ENCODE assay signal across 8 cellular contexts in genomic region chr2:118224144-118224887, GRCh38.
DNase-seq lines count a peak whose midpoint lies in the region; ATAC-seq lines count a peak whose summit lies in the region.

No MANE protein-coding gene starts in this region.

- peaks cover 73% of the 10 kb centered on the region for H3K27me3 Mint-ChIP-seq in activated T-helper 17 cell treated with anti-CD3 and anti-CD28 coated beads, Interleukin-2, amount 50 U/mL, for 72 hours

- ATAC-seq in GM19463 (IDR thresholded peaks at IDR 0.05; ENCODE audit: unreplicated experiment), result peak; percentile 48
- ATAC-seq in activated T-helper 17 cell treated with anti-CD3 and anti-CD28 coated beads, Interleukin-2, amount 50 U/mL, for 72 hours (replicated peaks), result peak; percentile 80

- H3K9me3 Mint-ChIP-seq in activated T-helper 17 cell treated with anti-CD3 and anti-CD28 coated beads, Interleukin-2, amount 50 U/mL, for 72 hours, result no peaks in the 10 kb centered on the region

- peaks cover 27% of the 10 kb centered on the region for H3K4me1 ChIP-seq in HUES48 (ENCODE audit: control insufficient read depth, insufficient read depth, low read length)

- no peak overlapping the region for H3K27ac Mint-ChIP-seq in activated T-helper 17 cell treated with anti-CD3 and anti-CD28 coated beads, Interleukin-2, amount 50 U/mL, for 72 hours

- H3K9ac ChIP-seq in HUES48 (ENCODE audit: low read depth, low read length), result peak overlapping the region; percentile 33

- peak overlapping the region; percentile 62 for H3K27ac ChIP-seq in HUES48 (ENCODE audit: low read depth, low read length)

- DNase-seq in CD1c-positive myeloid dendritic cell (ENCODE audit: extremely low spot score) (peak; percentile 29), cerebellar cortex (ENCODE audit: low spot score) (no peak), globus pallidus (ENCODE audit: low spot score) (no peak)
- DNase-seq in stimulated activated CD4-positive, alpha-beta T cell treated with anti-CD3 and anti-CD28 coated beads, Interleukin-2, amount 100 ng/mL, for 4 hours (ENCODE audit: low read depth), result peak; percentile 6

- H3K9me3 ChIP-seq in HUES48 (ENCODE audit: control insufficient read depth, insufficient read depth, low read length) (no peaks in the 10 kb centered on the region), iPS-18c (ENCODE audit: control insufficient read depth, insufficient read depth, low read length) (peaks cover 2% of the 10 kb centered on the region)

- H3K4me3 ChIP-seq in HUES48 (ENCODE audit: low read depth, low read length) (peak overlapping the region; percentile 68), iPS-18c (ENCODE audit: insufficient read depth, low read depth, low read length) (peak overlapping the region; percentile 70)

- no peaks in the 10 kb centered on the region for H3K36me3 Mint-ChIP-seq in activated T-helper 17 cell treated with anti-CD3 and anti-CD28 coated beads, Interleukin-2, amount 50 U/mL, for 72 hours (ENCODE audit: low read depth)

- peaks cover 33% of the 10 kb centered on the region for H3K27me3 ChIP-seq in HUES48 (ENCODE audit: control insufficient read depth, insufficient read depth, low read length)

- peak overlapping the region; percentile 83 for H3K4me3 Mint-ChIP-seq in activated T-helper 17 cell treated with anti-CD3 and anti-CD28 coated beads, Interleukin-2, amount 50 U/mL, for 72 hours

- H3K36me3 ChIP-seq in HUES48 (ENCODE audit: control insufficient read depth, insufficient read depth, low read length), result no peaks in the 10 kb centered on the region

- H3K4me1 Mint-ChIP-seq in activated T-helper 17 cell treated with anti-CD3 and anti-CD28 coated beads, Interleukin-2, amount 50 U/mL, for 72 hours, result peaks cover 3% of the 10 kb centered on the region

Comparison
In these comparisons a context has a peak if more than half of its experiments do, and no peak if none do; other contexts are left out.
1. DNase-seq: peak in CD1c-positive myeloid dendritic cell (single experiment) and stimulated activated CD4-positive, alpha-beta T cell treated with anti-CD3 and anti-CD28 coated beads, Interleukin-2, amount 100 ng/mL, for 4 hours (single experiment); none in cerebellar cortex (single experiment) and globus pallidus (single experiment).